Comparison of ENCODE assay signal across 8 cellular contexts in the genomic region with DNA sequence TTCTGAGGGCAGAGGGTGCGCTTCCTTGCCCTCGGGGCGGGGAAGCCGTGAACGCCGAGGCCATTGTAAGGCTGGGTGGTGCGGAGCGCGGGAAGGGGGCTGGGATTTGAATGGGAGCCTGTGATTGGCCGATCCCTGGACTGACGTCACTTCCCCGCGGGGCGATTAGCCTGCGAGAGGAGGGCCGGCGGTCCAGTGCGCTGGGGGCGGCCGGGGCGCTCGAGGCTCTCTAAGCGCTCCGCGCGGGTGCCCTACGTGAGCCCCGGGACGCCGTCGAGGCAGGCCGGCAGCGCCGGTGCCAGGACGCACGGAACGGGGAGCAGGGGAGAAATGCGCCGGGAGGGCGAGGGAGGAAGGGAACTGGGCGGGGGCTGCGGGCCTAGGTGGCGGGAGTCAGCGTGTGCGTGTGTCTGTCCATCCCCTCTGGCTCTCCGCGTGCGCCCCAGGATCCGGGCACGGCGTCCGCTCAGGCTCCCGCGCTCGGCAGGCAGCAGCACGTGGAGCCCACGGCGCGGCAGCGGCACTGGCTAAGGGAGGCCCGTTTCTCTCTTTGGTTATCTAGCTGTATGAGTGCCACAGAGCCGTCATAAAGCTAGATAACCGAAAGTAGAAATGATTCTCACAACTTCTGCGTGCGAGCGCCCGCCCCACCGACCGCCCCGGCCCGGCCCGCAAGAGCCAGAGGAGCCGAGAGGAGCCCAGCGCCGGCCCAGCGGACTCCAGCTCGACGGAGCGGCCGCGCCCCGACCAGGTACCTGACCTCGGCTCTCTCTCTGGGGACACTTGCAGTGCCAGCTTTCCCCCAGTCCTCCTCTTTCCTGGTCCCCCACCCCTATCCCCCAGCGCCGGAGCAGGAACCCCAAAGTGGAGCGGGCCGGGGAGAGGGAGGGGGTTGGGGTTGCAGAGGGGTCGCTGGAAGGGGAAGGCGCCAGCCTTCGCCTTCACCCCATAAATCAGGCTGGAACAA.
DNase-seq lines count a peak whose midpoint lies in the region; ATAC-seq and TF ChIP-seq lines count a peak whose summit lies in the region.

No MANE protein-coding gene starts in this region.

- intact Hi-C loops in tibial artery (cut with DNase I; ENCODE audit: low total_unique reads) = no loop called here

- H3K4me3 Mint-ChIP-seq in effector memory CD8-positive, alpha-beta T cell = peak overlapping the region; percentile 49 to 68

- peaks cover 79 to 92% of the 10 kb centered on the region in 2 donors for H3K27me3 Mint-ChIP-seq in effector memory CD8-positive, alpha-beta T cell

- DNase-seq in NCI-H2081 (lab: John Stamatoyannopoulos, UW) (peak; percentile 90), NCI-H2081 treated with DMSO at 0.1 percent for 48 hours (lab: John Stamatoyannopoulos, UW) (no peak), NCI-H82 (lab: John Stamatoyannopoulos, UW) (peak; percentile 95), skeletal muscle cell (ENCODE audit: low read depth) (no peak), tibial artery (no peak)
- no peak for DNase-seq in effector memory CD8-positive, alpha-beta T cell

- H3K9me3 Mint-ChIP-seq in effector memory CD8-positive, alpha-beta T cell = no peaks in the 10 kb centered on the region

- no peak for ATAC-seq in effector memory CD8-positive, alpha-beta T cell (replicated peaks)
- ATAC-seq in HG03432 (IDR thresholded peaks at IDR 0.05; ENCODE audit: unreplicated experiment) = no peak
- ATAC-seq in HG03108 (IDR thresholded peaks at IDR 0.05; ENCODE audit: unreplicated experiment) = no peak

- no peaks in the 10 kb centered on the region for H3K36me3 Mint-ChIP-seq in effector memory CD8-positive, alpha-beta T cell (ENCODE audit: insufficient read depth)

- H3K4me3 ChIP-seq in skeletal muscle cell (ENCODE audit: low read depth, low read length) = peak overlapping the region; percentile 3
- H3K4me3 ChIP-seq in tibial artery = no peak overlapping the region

- H3K4me1 ChIP-seq in tibial artery = peaks cover 0 to 27% (median 15%) of the 10 kb centered on the region in 4 donors

- no peak overlapping the region for H3K27ac ChIP-seq in tibial artery

- H3K9me3 ChIP-seq in tibial artery = no peaks in the 10 kb centered on the region

- no peak for TF ChIP-seq CTCF in tibial artery (IDR thresholded peaks at IDR 0.05)

- H3K27me3 ChIP-seq in tibial artery = peaks cover 12 to 100% of the 10 kb centered on the region in 2 donors

- H3K27ac Mint-ChIP-seq in effector memory CD8-positive, alpha-beta T cell = no peak overlapping the region

- no peaks in the 10 kb centered on the region for H3K36me3 ChIP-seq in tibial artery

- H3K4me1 Mint-ChIP-seq in effector memory CD8-positive, alpha-beta T cell (ENCODE audit: low read depth in 2 of 2) = peaks cover 7 to 10% of the 10 kb centered on the region in 2 donors

Comparison
In these comparisons a context has a peak if more than half of its experiments do, and no peak if none do; other contexts are left out.
1. DNase-seq: peak in NCI-H2081 (2 of 2) and NCI-H82 (single experiment); none in NCI-H2081 treated with DMSO at 0.1 percent for 48 hours (single experiment), effector memory CD8-positive, alpha-beta T cell (0 of 3), skeletal muscle cell (single experiment) and tibial artery (0 of 2).